Comparison of ENCODE assay signal across 8 cellular contexts in the genomic region with DNA sequence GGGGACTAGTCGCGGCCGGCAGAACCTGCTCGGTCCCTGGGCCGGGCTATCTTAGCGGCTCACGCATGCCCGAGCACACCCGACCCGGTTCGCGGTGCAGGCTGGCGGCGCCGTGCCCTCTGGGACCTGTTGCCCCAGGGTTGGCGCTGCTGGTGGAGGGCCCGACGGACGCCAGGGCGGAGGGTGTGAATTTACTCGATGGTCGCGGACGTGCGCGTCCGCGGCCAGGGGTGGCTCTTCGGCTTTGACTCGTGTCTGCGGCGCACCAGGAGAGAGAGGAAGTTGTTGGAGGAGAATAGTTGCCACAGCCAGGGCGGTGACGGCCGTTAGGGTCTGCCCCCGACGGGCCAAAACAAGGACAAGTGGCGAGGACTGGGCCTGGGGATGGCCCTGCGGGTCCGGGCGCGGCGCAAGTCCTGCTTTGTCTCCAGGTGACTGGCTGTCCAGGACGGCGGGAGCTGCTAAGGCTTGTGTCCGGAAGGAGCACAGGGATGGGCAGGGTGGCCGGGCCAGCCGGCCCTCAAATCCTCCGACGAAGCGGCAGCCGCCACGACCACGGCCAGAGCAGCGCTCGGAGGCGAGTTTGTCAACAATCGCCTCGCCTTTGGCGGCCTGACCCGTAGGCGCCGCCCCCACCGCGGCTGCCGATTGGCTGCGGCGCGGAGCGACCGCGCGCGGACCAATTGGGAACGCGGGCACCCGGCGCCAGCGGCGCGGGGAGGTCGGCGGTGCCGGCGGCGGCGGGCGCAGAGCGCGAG. TPM values are rescaled to one million over a fixed set of nuclear protein-coding genes. Genes with fewer than 3 reads are reported as not detected.
DNase-seq lines count a peak whose midpoint lies in the region; FAIRE-seq lines count a peak whose summit lies in the region.

No MANE protein-coding gene starts in this region.

- peaks cover 21% of the 10 kb centered on the region for H3K27me3 ChIP-seq in neuron (ENCODE audit: insufficient read depth, low read length)

- peak; percentile 87 for DNase-seq in EH (ENCODE audit: low read depth)
- DNase-seq in GOT3 (lab: John Stamatoyannopoulos, UW): peak; percentile 52
- DNase-seq in LHCN-M2 (ENCODE audit: low read depth): peak; percentile 82
- DNase-seq in SIG-M5 (lab: John Stamatoyannopoulos, UW): peak; percentile 17
- DNase-seq in activated naive CD4-positive, alpha-beta T cell treated with Interleukin-2 at 50 U/mL for 16 hours: peak; percentile 80
- DNase-seq in frontal cortex (ENCODE audit: low spot score in 2 of 2): peak; percentile 84 to 92
- DNase-seq in superior temporal gyrus (ENCODE audit: extremely low spot score): peak; percentile 88

- H3K36me3 ChIP-seq in neuron (ENCODE audit: insufficient read depth, low read length): peaks cover 30% of the 10 kb centered on the region

- no peaks in the 10 kb centered on the region for H3K9me3 ChIP-seq in neuron (ENCODE audit: low read length)

- peak overlapping the region; percentile 80 for H3K4me3 ChIP-seq in neuron (ENCODE audit: low read length)

- FAIRE-seq in frontal cortex (lab: Jason Lieb, UNC): no peak

- H2AFZ ChIP-seq in neuron (ENCODE audit: low read depth, low read length): peak overlapping the region; percentile 87

- peaks cover 43% of the 10 kb centered on the region for H3K4me1 ChIP-seq in neuron (ENCODE audit: insufficient read depth, low read length)

RNA-seq across cellular contexts. Expression of gene BCL2L11, which starts 1.3 kb away (rescaled TPM):
- total RNA-seq in LHCN-M2 (2014; rRNA removed) (1.4 and 6.9 TPM in 2 replicates), frontal cortex (4.5 TPM)
- polyA plus RNA-seq in LHCN-M2 (2012): 1.4 TPM

Comparison
In these comparisons a context has a peak if more than half of its experiments do, and no peak if none do; other contexts are left out.
1. Peak in every context shown above with its lines: DNase-seq and H3K4me3 ChIP-seq.
2. DNase-seq: peak in every context shown above with its lines; median percentile 88 in frontal cortex; 88 in superior temporal gyrus; 87 in EH; 82 in LHCN-M2; 80 in activated naive CD4-positive, alpha-beta T cell treated with Interleukin-2 at 50 U/mL for 16 hours; 52 in GOT3; 17 in SIG-M5.